8 cellular contexts compared by ENCODE assay signal in genomic region chr19:3060852-3061182, GRCh38. TPM values are rescaled to one million over a fixed set of nuclear protein-coding genes. Genes with fewer than 3 reads are reported as not detected.
DNase-seq lines count a peak whose midpoint lies in the region; ATAC-seq, FAIRE-seq and TF ChIP-seq lines count a peak whose summit lies in the region.

No MANE protein-coding gene starts in this region.

- TF ChIP-seq POLR2A in A549 (IDR thresholded peaks at IDR 0.05; ENCODE audit: low read length): no peak

- H3K4me1 ChIP-seq in A549: peaks cover 47% of the 10 kb centered on the region
- peaks cover 0 to 61% of the 10 kb centered on the region in 2 donors for H3K4me1 ChIP-seq in muscle layer of duodenum (ENCODE audit: control insufficient read depth in 1 of 2, insufficient read depth in 2 of 2, low read length in 2 of 2)

- no peak for FAIRE-seq in A549 (lab: Jason Lieb, UNC)

- peak overlapping the region; percentile 82 to 95 (median 92) for H3K27ac Mint-ChIP-seq in IgD-negative memory B cell

- H3K27me3 ChIP-seq in muscle layer of duodenum (ENCODE audit: low read depth, low read length): no peaks in the 10 kb centered on the region

- peak overlapping the region; percentile 95 for H3K4me3 ChIP-seq in A549
- peak overlapping the region; percentile 78 for H3K4me3 ChIP-seq in choroid plexus epithelial cell (ENCODE audit: low read depth, low read length)
- H3K4me3 ChIP-seq in muscle layer of duodenum (ENCODE audit: low read depth in 1 of 2, low read length in 2 of 2): peak overlapping the region; percentile 64 to 85

- POLR2A ChIA-PET in A549 (lab: Yijun Ruan, JAX): interaction anchor here (1.4 kb wide), 1 partner anchor 110 kb away, joined by 4 read pairs; no protein-coding TSS in a partner anchor

- 48% methylated on average over 5 of the region's 5 CpGs for WGBS in A549 (ENCODE audit: missing lambda C conversion rate)

- TF ChIP-seq CTCF in A549 (IDR thresholded peaks at IDR 0.05): no peak
- TF ChIP-seq CTCF in choroid plexus epithelial cell (conservative IDR thresholded peaks at IDR 0.05; ENCODE audit: low read depth, low read length): no peak

- no peaks in the 10 kb centered on the region for H3K27me3 Mint-ChIP-seq in IgD-negative memory B cell

- peaks cover 13 to 16% of the 10 kb centered on the region in 2 donors for H3K36me3 ChIP-seq in muscle layer of duodenum (ENCODE audit: control insufficient read depth in 1 of 2, insufficient read depth in 2 of 2, low read length in 2 of 2)

- H3K9me3 ChIP-seq in A549: no peaks in the 10 kb centered on the region
- H3K9me3 ChIP-seq in muscle layer of duodenum (ENCODE audit: control insufficient read depth in 1 of 2, low read length in 2 of 2): no peaks in the 10 kb centered on the region

- H3K4me3 Mint-ChIP-seq in IgD-negative memory B cell: peak overlapping the region; percentile 87 to 98 (median 94)

- CTCF ChIA-PET in A549 (lab: Yijun Ruan, JAX): interaction anchor here (0.6 to 1.7 kb wide), 5 partner anchors 8 to 588 kb away, joined by 3 to 4 read pairs (median 4); no protein-coding TSS in a partner anchor

- H3K27ac ChIP-seq in A549 (peak overlapping the region; percentile 92 to 100), muscle layer of duodenum (ENCODE audit: low read length) (peak overlapping the region; percentile 69)

- ATAC-seq in A549 (no peak), GM19455 (IDR thresholded peaks at IDR 0.05; ENCODE audit: unreplicated experiment) (no peak)

- TF ChIP-seq EP300 in A549 (IDR thresholded peaks at IDR 0.05): no peak

- TF ChIP-seq RAD21 in A549 (conservative IDR thresholded peaks at IDR 0.05 in 1 of 2, IDR thresholded peaks at IDR 0.05 in 1 of 2): no peak

- H3K36me3 Mint-ChIP-seq in IgD-negative memory B cell: peaks cover 2% of the 10 kb centered on the region

- H3K4me2 ChIP-seq in A549: peak overlapping the region; percentile 80

- in situ Hi-C loops in KBM-7 (cut with MboI; ENCODE audit: low pct_unique_long_range_greater_than_20kb, low sequenced_read_pairs): no loop called here

- DNase-seq in A549 (ENCODE audit: low read depth in 1 of 2, low spot score in 1 of 2): no peak
- no peak for DNase-seq in choroid plexus epithelial cell (ENCODE audit: low read depth)
- no peak for DNase-seq in SKM-1 treated with dmso at 0.1 percent for 144 hours (lab: John Stamatoyannopoulos, UW; ENCODE audit: unreplicated experiment)
- DNase-seq in GF-D8 (lab: John Stamatoyannopoulos, UW): no peak
- no peak for DNase-seq in KBM-7

- peaks cover 0 to 2% (median 0%) of the 10 kb centered on the region in 3 donors for H3K9me3 Mint-ChIP-seq in IgD-negative memory B cell

- H3K4me1 Mint-ChIP-seq in IgD-negative memory B cell: peaks cover 12 to 30% (median 27%) of the 10 kb centered on the region in 3 donors

TF ChIP-seq in A549, 52 proteins besides CTCF, POLR2A, EP300 and RAD21:
- TF ChIP-seq CHD4 (IDR thresholded peaks at IDR 0.05; ENCODE audit: borderline replicate concordance) (0 out of 2 replicates have a peak, but pooled peaks have one; percentile 21), HDAC2 (IDR thresholded peaks at IDR 0.05) (peak; percentile 39; the same call in 1 of the 2 replicates), KDM1A (IDR thresholded peaks at IDR 0.05; ENCODE audit: low read depth) (peak; percentile 75), ZC3H11A (IDR thresholded peaks at IDR 0.05) (no peak), HOXB5 (CRISPR knock-in tag; IDR thresholded peaks at IDR 0.05) (no peak)
- TF ChIP-seq, protein P1, sequence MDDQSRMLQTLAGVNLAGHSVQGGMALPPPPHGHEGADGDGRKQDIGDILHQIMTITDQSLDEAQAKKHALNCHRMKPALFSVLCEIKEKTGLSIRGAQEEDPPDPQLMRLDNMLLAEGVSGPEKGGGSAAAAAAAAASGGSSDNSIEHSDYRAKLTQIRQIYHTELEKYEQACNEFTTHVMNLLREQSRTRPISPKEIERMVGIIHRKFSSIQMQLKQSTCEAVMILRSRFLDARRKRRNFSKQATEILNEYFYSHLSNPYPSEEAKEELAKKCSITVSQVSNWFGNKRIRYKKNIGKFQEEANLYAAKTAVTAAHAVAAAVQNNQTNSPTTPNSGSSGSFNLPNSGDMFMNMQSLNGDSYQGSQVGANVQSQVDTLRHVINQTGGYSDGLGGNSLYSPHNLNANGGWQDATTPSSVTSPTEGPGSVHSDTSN (IDR thresholded peaks at IDR 0.05): no peak

RNA-seq across cellular contexts. Expression of gene TLE5, which starts 1.5 kb away (rescaled TPM):
- polyA plus RNA-seq in A549 (2011; rRNA removed) (171 and 183 TPM in 2 replicates), A549 (2017; fragmentation: RNase III; extraction: RNeasy Plus Mini Kit Qiagen cat#74134 plus additional on column Dnase treatment) (191 to 231 TPM (median 216 TPM) in 3 replicates), IgD-negative memory B cell (443 TPM)
- 223 and 303 TPM in 2 replicates for polyA plus RNA-seq in A549 (2012; cell fraction: cytosol; rRNA removed)
- polyA plus RNA-seq in A549 (2012; cell fraction: nucleus; rRNA removed): 251 and 276 TPM in 2 replicates
- polyA minus RNA-seq in A549 (2011; rRNA and poly(A)+ RNA removed): 235 and 240 TPM in 2 replicates

RNA-seq across cellular contexts. Expression of gene TLE2, which starts 31.7 kb away (rescaled TPM):
- polyA plus RNA-seq in A549 (2011; rRNA removed) (2.1 and 2.7 TPM in 2 replicates), A549 (2017; fragmentation: RNase III; extraction: RNeasy Plus Mini Kit Qiagen cat#74134 plus additional on column Dnase treatment) (1.9 to 3.1 TPM (median 2.6 TPM) in 3 replicates), IgD-negative memory B cell (0.56 TPM)
- polyA plus RNA-seq in A549 (2012; cell fraction: cytosol; rRNA removed): 1.8 and 2.9 TPM in 2 replicates
- 8.3 and 9.3 TPM in 2 replicates for polyA plus RNA-seq in A549 (2012; cell fraction: nucleus; rRNA removed)
- polyA minus RNA-seq in A549 (2011; rRNA and poly(A)+ RNA removed): 2.1 and 2.4 TPM in 2 replicates

RNA-seq across cellular contexts. Expression of gene GNA11, which starts 33.3 kb away (rescaled TPM):
- 5.5 and 8.6 TPM in 2 replicates for polyA plus RNA-seq in A549 (2011; rRNA removed)
- polyA plus RNA-seq in A549 (2012; cell fraction: cytosol; rRNA removed): 24.3 and 29.2 TPM in 2 replicates
- polyA plus RNA-seq in A549 (2012; cell fraction: nucleus; rRNA removed): 26.9 and 28.9 TPM in 2 replicates
- 29.0 to 32.8 TPM (median 30.5 TPM) in 3 replicates for polyA plus RNA-seq in A549 (2017; fragmentation: RNase III; extraction: RNeasy Plus Mini Kit Qiagen cat#74134 plus additional on column Dnase treatment)
- 6.7 and 19.2 TPM in 2 replicates for polyA minus RNA-seq in A549 (2011; rRNA and poly(A)+ RNA removed)
- 0.30 TPM for polyA plus RNA-seq in IgD-negative memory B cell
